ENCODE assay signal across 9 cellular contexts in genomic region chr5:90161399-90161798, GRCh38.
DNase-seq lines count a peak whose midpoint lies in the region; ATAC-seq, FAIRE-seq and TF ChIP-seq lines count a peak whose summit lies in the region.
"Had no signal": no experiment of that assay in that cellular context is flagged by ENCODE, and none has a peak within 500 bp of the region (broad histone marks: within the 10 kb centered on the region; RNA-seq: fewer than 3 reads in every experiment).

No MANE protein-coding gene starts in this region.

- FAIRE-seq in bronchial epithelial cell (lab: Jason Lieb, UNC), result no peak

- no peak overlapping the region for H3K27ac ChIP-seq in lung (ENCODE audit: low read depth in 1 of 2, low read length in 1 of 2)
- H3K27ac ChIP-seq: BLaER1 treated with 17β-estradiol and CSF1 and Interleukin-3, amounts not matched to agents 10 nM and 100 nM had no signal

- H3K36me3 ChIP-seq in bronchial epithelial cell (ENCODE audit: control insufficient read depth, insufficient read depth, low read length) (no peaks in the 10 kb centered on the region), lung (ENCODE audit: control insufficient read depth in 2 of 2, insufficient read depth in 2 of 2, low read length in 2 of 2) (no peaks in the 10 kb centered on the region)
- H3K36me3 ChIP-seq: BLaER1 treated with 17β-estradiol and CSF1 and Interleukin-3, amounts not matched to agents 10 nM and 100 nM had no signal

- no peaks in the 10 kb centered on the region for H3K9me3 ChIP-seq in lung (ENCODE audit: control insufficient read depth in 2 of 2, insufficient read depth in 1 of 2, low read length in 1 of 2)
- H3K9me3 ChIP-seq: BLaER1 treated with 17β-estradiol and CSF1 and Interleukin-3, amounts not matched to agents 10 nM and 100 nM had no signal

- DNase-seq in NCI-H146 (lab: John Stamatoyannopoulos, UW) (peak; percentile 36), NCI-H146 treated with DMSO at 0.1 percent for 48 hours (lab: John Stamatoyannopoulos, UW; ENCODE audit: unreplicated experiment) (no peak), HPDE6-E6E7 (ENCODE audit: extremely low spot score) (peak; percentile 55), bronchial epithelial cell (ENCODE audit: low read depth) (peak; percentile 41), lung (ENCODE audit: low spot score) (peak; percentile 47), retina (no peak)
- DNase-seq in activated naive CD4-positive, alpha-beta T cell treated with anti-CD3 and anti-CD28 coated beads, Interleukin-2, amount 50 U/mL, for 16 hours, result no peak
- no peak for DNase-seq in effector CD4-positive, alpha-beta T cell

- 30 to 39% methylated on average over 4 of the region's 4 CpGs for WGBS in lung, 2 donors

- no peaks in the 10 kb centered on the region for H3K4me1 ChIP-seq in lung (ENCODE audit: control insufficient read depth in 2 of 2, insufficient read depth in 2 of 2, low read length in 2 of 2)

- TF ChIP-seq CTCF in bronchial epithelial cell (IDR thresholded peaks at IDR 0.05; ENCODE audit: insufficient read depth, low read length, severe bottlenecking) (peak; percentile 54), lung (IDR thresholded peaks at IDR 0.05; ENCODE audit: control extremely low read depth, extremely low read depth) (no peak)

- no peaks in the 10 kb centered on the region for H3K27me3 ChIP-seq in bronchial epithelial cell (ENCODE audit: control insufficient read depth, insufficient read depth, low read length)
- no peaks in the 10 kb centered on the region for H3K27me3 ChIP-seq in lung (ENCODE audit: control insufficient read depth, insufficient read depth)
- H3K27me3 ChIP-seq: BLaER1 treated with 17β-estradiol and CSF1 and Interleukin-3, amounts not matched to agents 10 nM and 100 nM had no signal

- H3K4me3 ChIP-seq in bronchial epithelial cell (ENCODE audit: low read depth, low read length) (no peak overlapping the region), lung (no peak overlapping the region)
- H3K4me3 ChIP-seq: BLaER1 treated with 17β-estradiol and CSF1 and Interleukin-3, amounts not matched to agents 10 nM and 100 nM had no signal

- ATAC-seq in lung (ENCODE audit: insufficient read depth, low FRiP score), result no peak

Comparison
In these comparisons a context has a peak if more than half of its experiments do, and no peak if none do; other contexts are left out.
1. DNase-seq: peak in NCI-H146 (single experiment), HPDE6-E6E7 (single experiment), bronchial epithelial cell (single experiment) and lung (single experiment); none in NCI-H146 treated with DMSO at 0.1 percent for 48 hours (single experiment), activated naive CD4-positive, alpha-beta T cell treated with anti-CD3 and anti-CD28 coated beads, Interleukin-2, amount 50 U/mL, for 16 hours (single experiment), retina (single experiment) and effector CD4-positive, alpha-beta T cell (single experiment).